11 cellular contexts compared by ENCODE assay signal in genomic region chr18:58392336-58393000, GRCh38.
DNase-seq lines count a peak whose midpoint lies in the region; FAIRE-seq and TF ChIP-seq lines count a peak whose summit lies in the region.
"Had no signal": no experiment of that assay in that cellular context is flagged by ENCODE, and none has a peak within 500 bp of the region (broad histone marks: within the 10 kb centered on the region; RNA-seq: fewer than 3 reads in every experiment).

No MANE protein-coding gene starts in this region.

- intact Hi-C loops in dorsolateral prefrontal cortex (cut with DNase I) = no loop called here

- H3K27me3 ChIP-seq in NT2/D1 (ENCODE audit: insufficient read depth, insufficient read length) (no peaks in the 10 kb centered on the region), dorsolateral prefrontal cortex (no peaks in the 10 kb centered on the region), small intestine (ENCODE audit: control insufficient read depth in 2 of 2, insufficient read depth in 2 of 2, low read length in 2 of 2) (no peaks in the 10 kb centered on the region)

- H3K27ac ChIP-seq in dorsolateral prefrontal cortex = peak overlapping the region in 33 of 59 donors; percentile 4 to 73 (median 46)
- no peak overlapping the region for H3K27ac ChIP-seq in small intestine (ENCODE audit: low read depth in 1 of 2, low read length in 1 of 2)

- H3K4me1 ChIP-seq in NT2/D1 (ENCODE audit: insufficient read depth, insufficient read length) (peaks cover 7% of the 10 kb centered on the region), small intestine (ENCODE audit: control insufficient read depth in 2 of 2, insufficient read depth in 1 of 2, low read depth in 1 of 2, low read length in 1 of 2) (no peaks in the 10 kb centered on the region)

- WGBS in small intestine, 3 donors = 75 to 89% (median 75%) methylated on average over 10 of the region's 10 CpGs

- peak; percentile 50 for DNase-seq in NT2/D1 (ENCODE audit: low read depth, low spot score)
- peak in 2 of 10 donors; percentile 38 to 47 for DNase-seq in dorsolateral prefrontal cortex
- peak; percentile 70 to 96 for DNase-seq in lung microvascular endothelial cell (ENCODE audit: low read depth in 2 of 2)
- peak; percentile 76 for DNase-seq in superior temporal gyrus (ENCODE audit: extremely low spot score)
- no peak for DNase-seq in GOT3 (lab: John Stamatoyannopoulos, UW)
- no peak for DNase-seq in NCI-H2196 (lab: John Stamatoyannopoulos, UW; ENCODE audit: unreplicated experiment)
- DNase-seq in GM19240 (ENCODE audit: insufficient read length, low spot score) = no peak
- no peak for DNase-seq in small intestine
- DNase-seq: DND-41; NCI-H69; stimulated activated naive CD8-positive, alpha-beta T cell treated with anti-CD3 and anti-CD28 coated beads, Interleukin-15, Interleukin-2, amounts not matched to agents 100 U/mL and 50 U/mL, for 24 hours had no signal

- FAIRE-seq in small intestine (lab: Jason Lieb, UNC) = no peak

- TF ChIP-seq CTCF in dorsolateral prefrontal cortex (IDR thresholded peaks at IDR 0.05 in 54 of 56, conservative IDR thresholded peaks at IDR 0.05 in 2 of 56; ENCODE audit: low read depth in 1 of 56, partially characterized antibody in 56 of 56) = no peak

- H3K9me3 ChIP-seq in NT2/D1 (ENCODE audit: insufficient read depth, low read length) (no peaks in the 10 kb centered on the region), small intestine (ENCODE audit: control insufficient read depth, low read depth) (no peaks in the 10 kb centered on the region)

- no peak overlapping the region for H3K9ac ChIP-seq in NT2/D1 (ENCODE audit: insufficient read length, low read depth)

- H3K4me3 ChIP-seq in NT2/D1 (ENCODE audit: insufficient read length, low read depth) (no peak overlapping the region), dorsolateral prefrontal cortex (no peak overlapping the region), small intestine (ENCODE audit: low read depth in 1 of 2, low read length in 2 of 2) (no peak overlapping the region)

- H3K36me3 ChIP-seq in NT2/D1 (ENCODE audit: insufficient read depth, insufficient read length, low read length) (peaks cover 52% of the 10 kb centered on the region), small intestine (ENCODE audit: control insufficient read depth in 2 of 2, insufficient read depth in 2 of 2, low read length in 2 of 2) (peaks cover 9 to 19% of the 10 kb centered on the region in 2 donors)

Comparison
In these comparisons a context has a peak if more than half of its experiments do, and no peak if none do; other contexts are left out.
1. DNase-seq: peak in NT2/D1 (single experiment), lung microvascular endothelial cell (2 of 2) and superior temporal gyrus (single experiment); none in GOT3 (single experiment), NCI-H2196 (single experiment), GM19240 (single experiment) and small intestine (single experiment).
2. H3K27ac ChIP-seq: peak in dorsolateral prefrontal cortex (33 of 59); none in small intestine (0 of 2).